20 cellular contexts compared by ENCODE assay signal in genomic region chr19:28889941-28890645, GRCh38.
DNase-seq lines count a peak whose midpoint lies in the region; ATAC-seq and TF ChIP-seq lines count a peak whose summit lies in the region.
"Had no signal": no experiment of that assay in that cellular context is flagged by ENCODE, and none has a peak within 500 bp of the region (broad histone marks: within the 10 kb centered on the region; RNA-seq: fewer than 3 reads in every experiment).

No MANE protein-coding gene starts in this region.

- DNase-seq in C1 segment of cervical spinal cord (lab: John Stamatoyannopoulos, UW) (peak in 10 of 14 donors; percentile 10 to 58 (median 34)), cerebellar cortex (ENCODE audit: low spot score) (peak; percentile 23), kidney tubule cell (ENCODE audit: low spot score) (peak; percentile 38), sciatic nerve (ENCODE audit: low spot score) (no peak), GM10248 (ENCODE audit: extremely low spot score) (no peak), dedifferentiated amniotic fluid mesenchymal stem cell (ENCODE audit: extremely low spot score) (no peak)
- DNase-seq: DMS53, GF-D8, KBM-7, MM.1S, NCI-H1048, NCI-H1436, NCI-H187 treated with DMSO at 0.1 percent for 48 hours, NCI-H2107, NCI-H446 treated with DMSO at 0.1 percent for 48 hours, NCI-H526 treated with DMSO at 0.1 percent for 48 hours, OCI-M1, Right ventricle myocardium superior had no signal

- POLR2A ChIA-PET in GM10248 (lab: Yijun Ruan, JAX), result no interaction called here

- TF ChIP-seq CTCF in GM10248 (IDR thresholded peaks at IDR 0.05; ENCODE audit: control extremely low read depth, extremely low read depth, low read depth, missing control alignments), result no peak

- CTCF ChIA-PET in GM10248 (lab: Yijun Ruan, JAX), result interaction anchor here (1.0 kb wide), 1 partner anchor 11 kb away, joined by 4 read pairs; no protein-coding TSS in a partner anchor

- intact Hi-C loops in sciatic nerve (cut with DNase I), result no loop called here

- ATAC-seq in sciatic nerve, result peak; percentile 44
- no peak for ATAC-seq in HG02610 (IDR thresholded peaks at IDR 0.05; ENCODE audit: unreplicated experiment)
- ATAC-seq in GM18907 (IDR thresholded peaks at IDR 0.05; ENCODE audit: unreplicated experiment), result no peak

Comparison
In these comparisons a context has a peak if more than half of its experiments do, and no peak if none do; other contexts are left out.
1. DNase-seq: peak in C1 segment of cervical spinal cord (10 of 14), cerebellar cortex (single experiment) and kidney tubule cell (single experiment); none in sciatic nerve (single experiment), GM10248 (single experiment) and dedifferentiated amniotic fluid mesenchymal stem cell (single experiment).